15 cellular contexts compared by ENCODE assay signal in the genomic region with DNA sequence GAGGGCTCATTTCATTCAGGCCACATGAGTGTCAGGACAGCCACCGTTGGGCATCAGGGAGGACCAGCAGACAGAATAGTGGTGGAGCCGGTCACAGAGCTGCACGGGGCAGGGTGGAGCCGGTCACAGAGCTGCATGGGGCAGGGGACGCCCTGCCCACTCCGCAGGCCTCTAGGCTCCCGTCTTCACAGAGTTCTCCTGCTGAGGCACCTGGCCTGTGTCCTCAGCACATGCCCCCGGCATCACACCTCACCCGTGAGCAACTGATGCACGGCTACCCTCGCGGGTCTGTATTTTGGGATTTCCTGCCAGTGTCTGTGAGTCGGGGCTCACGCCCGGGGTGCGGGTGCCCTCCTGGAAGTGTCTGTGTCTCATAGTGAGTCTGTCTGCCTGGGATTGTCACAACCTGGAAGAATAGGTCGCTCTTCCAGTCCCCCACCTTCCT. TPM values are rescaled to one million over a fixed set of nuclear protein-coding genes. Genes with fewer than 3 reads are reported as not detected.
A peak's percentile ranks its signal among the peaks of the same experiment; 100 is the strongest.
DNase-seq lines count a peak whose midpoint lies in the region; ATAC-seq, FAIRE-seq and TF ChIP-seq lines count a peak whose summit lies in the region.
"Had no signal": no experiment of that assay in that cellular context is flagged by ENCODE, and none has a peak within 500 bp of the region (broad histone marks: within the 10 kb centered on the region; RNA-seq: fewer than 3 reads in every experiment).

No MANE protein-coding gene starts in this region.

- H3K9me3 Mint-ChIP-seq in glutamatergic neuron (ENCODE audit: unreplicated experiment) (peaks cover 9% of the 10 kb centered on the region), nephron progenitor cell (no peaks in the 10 kb centered on the region)
- H3K9me3 Mint-ChIP-seq: CD8-positive, alpha-beta memory T cell; H9 had no signal

- intact Hi-C loops in HepG2 (cut with micrococcal nuclease; ENCODE audit: unreplicated experiment) (no loop called here), right lobe of liver (cut with DNase I) (no loop called here)

- no peak overlapping the region for H3K18ac ChIP-seq in neuronal stem cell (ENCODE audit: low read length)

- DNase-seq in HepG2 (ENCODE audit: low spot score) (no peak), right lobe of liver (no peak), WERI-Rb-1 (no peak), glutamatergic neuron (peak; percentile 20), neuronal stem cell (ENCODE audit: low spot score) (no peak), nephron progenitor cell (no peak), mucosa of gallbladder (ENCODE audit: low spot score) (no peak)
- DNase-seq: GOT3 had no signal

- no peak overlapping the region for H2BK12ac ChIP-seq in neuronal stem cell (ENCODE audit: low read length)

- no peak overlapping the region for H2BK120ac ChIP-seq in neuronal stem cell (ENCODE audit: low read depth, low read length)

- TF ChIP-seq RAD21 in HepG2 (CRISPR knock-in tag; IDR thresholded peaks at IDR 0.05): no peak

- H3K4me3 ChIP-seq in HepG2 (replicated peaks in 1 of 3; ENCODE audit: insufficient read depth in 1 of 3, low read depth in 2 of 3, low read length in 3 of 3): no peak overlapping the region
- H3K4me3 ChIP-seq in right lobe of liver: no peak overlapping the region
- H3K4me3 ChIP-seq in WERI-Rb-1 (ENCODE audit: low read depth, low read length): no peak overlapping the region
- no peak overlapping the region for H3K4me3 ChIP-seq in neuronal stem cell (ENCODE audit: low read length in 2 of 2)
- H3K4me3 ChIP-seq: GM12878 had no signal

- no CpG with 5 or more reads among the region's 17 CpGs for WGBS in HepG2 (ENCODE audit: low lambda C conversion rate)
- 40% methylated on average over 1 of the region's 17 CpGs for WGBS in right lobe of liver (ENCODE audit: insufficient coverage, low coverage, low lambda C conversion rate, missing lambda C conversion rate)
- no CpG with 5 or more reads among the region's 17 CpGs for WGBS in neuronal stem cell (ENCODE audit: extremely low coverage in 2 of 2, insufficient read length in 2 of 2, insufficient replicate concordance in 1 of 2), 2 donors

- TF ChIP-seq POLR2A in HepG2 (IDR thresholded peaks at IDR 0.05; ENCODE audit: insufficient read depth in 1 of 2, low read depth in 2 of 2, low read length in 2 of 2) (no peak), right lobe of liver (IDR thresholded peaks at IDR 0.05) (no peak)

- CTCF ChIA-PET in HepG2 (lab: Yijun Ruan, JAX; ENCODE audit: low intra/inter-chr PET ratio, low total read pairs): no interaction called here

- no peak for TF ChIP-seq EP300 in HepG2 (IDR thresholded peaks at IDR 0.05; ENCODE audit: low read depth in 2 of 2, low read length in 2 of 2)
- TF ChIP-seq EP300 in HepG2 (CRISPR knock-in tag; IDR thresholded peaks at IDR 0.05; ENCODE audit: borderline replicate concordance): no peak

- H3K14ac ChIP-seq in neuronal stem cell (ENCODE audit: low read length): no peak overlapping the region

- no peak overlapping the region for H2AFZ ChIP-seq in HepG2 (ENCODE audit: low read length)
- H2AFZ ChIP-seq in neuronal stem cell (ENCODE audit: low read length): no peak overlapping the region

- ATAC-seq in HepG2: no peak
- ATAC-seq in right lobe of liver: no peak
- no peak for ATAC-seq in GM18861 (IDR thresholded peaks at IDR 0.05; ENCODE audit: unreplicated experiment)

- no peaks in the 10 kb centered on the region for H3K36me3 ChIP-seq in HepG2 (replicated peaks in 1 of 2; ENCODE audit: control insufficient read depth in 1 of 2, insufficient read depth in 2 of 2, low read length in 2 of 2)
- H3K36me3 ChIP-seq in right lobe of liver: no peaks in the 10 kb centered on the region
- no peaks in the 10 kb centered on the region; the same call in 1 of the 2 replicates for H3K36me3 ChIP-seq in WERI-Rb-1
- no peaks in the 10 kb centered on the region for H3K36me3 ChIP-seq in neuronal stem cell (replicated peaks in 1 of 2; ENCODE audit: control insufficient read depth in 2 of 2, insufficient read depth in 2 of 2, low read length in 2 of 2)

- H3K4me3 Mint-ChIP-seq in glutamatergic neuron (ENCODE audit: unreplicated experiment) (peak overlapping the region; percentile 52), nephron progenitor cell (no peak overlapping the region)
- H3K4me3 Mint-ChIP-seq: B cell; CD8-positive, alpha-beta memory T cell had no signal

- no peak overlapping the region for H2BK15ac ChIP-seq in neuronal stem cell (ENCODE audit: low read length)

- H3K9me3 ChIP-seq in HepG2 (ENCODE audit: low read length): no peaks in the 10 kb centered on the region
- no peaks in the 10 kb centered on the region for H3K9me3 ChIP-seq in right lobe of liver
- H3K9me3 ChIP-seq in WERI-Rb-1 (ENCODE audit: severe bottlenecking): no peaks in the 10 kb centered on the region
- no peaks in the 10 kb centered on the region for H3K9me3 ChIP-seq in neuronal stem cell (replicated peaks in 1 of 2; ENCODE audit: control insufficient read depth in 2 of 2, insufficient read depth in 1 of 2, low read depth in 1 of 2, low read length in 2 of 2)

- H2BK5ac ChIP-seq in neuronal stem cell (ENCODE audit: low read length): peak overlapping the region; percentile 39

- H3K23ac ChIP-seq in neuronal stem cell (ENCODE audit: low read depth, low read length, poor library complexity): no peak overlapping the region

- H3K27ac ChIP-seq in HepG2 (ENCODE audit: extremely low read length, insufficient read depth, low read length): no peak overlapping the region
- H3K27ac ChIP-seq in right lobe of liver: no peak overlapping the region
- H3K27ac ChIP-seq in WERI-Rb-1: peak overlapping the region; percentile 82
- no peak overlapping the region for H3K27ac ChIP-seq in neuronal stem cell (replicated peaks; ENCODE audit: low read length)

- peaks cover 55% of the 10 kb centered on the region for H3K79me1 ChIP-seq in neuronal stem cell (ENCODE audit: low read depth, low read length)

- no peak overlapping the region for H3K9ac ChIP-seq in HepG2 (ENCODE audit: insufficient read depth, low read depth, low read length)
- H3K9ac ChIP-seq in neuronal stem cell (ENCODE audit: low read depth, low read length, poor library complexity): peak overlapping the region; percentile 30

- no peak overlapping the region for H4K91ac ChIP-seq in neuronal stem cell (ENCODE audit: low read depth, low read length, poor library complexity)

- no peak for FAIRE-seq in HepG2 (lab: Jason Lieb, UNC)
- FAIRE-seq: A204.1, GM12878, GM19239 had no signal

- H3K4ac ChIP-seq in neuronal stem cell (ENCODE audit: low read length): no peak overlapping the region

- in situ Hi-C loops in HepG2 (cut with HindIII; ENCODE audit: extremely low pct_ligation_motif_present, low pct_unique_long_range_greater_than_20kb): no loop called here

- H4K20me1 ChIP-seq in HepG2 (ENCODE audit: insufficient read depth, low read length): peaks cover 23% of the 10 kb centered on the region; the same call in 1 of the 2 replicates

- no TSS peak for BruUV-seq in HepG2 (replicated peaks; lab: Mats Ljungman, UMichigan)

- POLR2A ChIA-PET in HepG2 (lab: Yijun Ruan, JAX): no interaction called here

- H3K4me1 ChIP-seq in HepG2 (ENCODE audit: insufficient read depth, low read length) (no peaks in the 10 kb centered on the region), right lobe of liver (no peaks in the 10 kb centered on the region), neuronal stem cell (ENCODE audit: control insufficient read depth in 2 of 2, insufficient read depth in 1 of 2, low read depth in 1 of 2, low read length in 2 of 2) (peaks cover 1 to 5% of the 10 kb centered on the region in 2 donors)

- H3K79me2 ChIP-seq in HepG2 (ENCODE audit: insufficient read depth, low read length): no peaks in the 10 kb centered on the region

- H3K4me2 ChIP-seq in HepG2 (ENCODE audit: low read depth, low read length) (no peak overlapping the region), neuronal stem cell (ENCODE audit: insufficient read depth, low read length, poor library complexity, severe bottlenecking) (no peak overlapping the region)

- H2AK5ac ChIP-seq in neuronal stem cell (ENCODE audit: low read depth, low read length): no peak overlapping the region

- TF ChIP-seq CTCF in HepG2 (CRISPR knock-in tag; IDR thresholded peaks at IDR 0.05) (no peak), right lobe of liver (IDR thresholded peaks at IDR 0.05) (no peak), WERI-Rb-1 (IDR thresholded peaks at IDR 0.05; ENCODE audit: low read depth, low read length) (no peak), glutamatergic neuron (IDR thresholded peaks at IDR 0.05; ENCODE audit: partially characterized antibody, unreplicated experiment) (no peak), nephron progenitor cell (IDR thresholded peaks at IDR 0.05) (no peak)

- H3K36me3 Mint-ChIP-seq in glutamatergic neuron (ENCODE audit: unreplicated experiment) (no peaks in the 10 kb centered on the region), nephron progenitor cell (ENCODE audit: low read depth) (no peaks in the 10 kb centered on the region)
- H3K36me3 Mint-ChIP-seq: CD8-positive, alpha-beta memory T cell had no signal

- H3K4me1 Mint-ChIP-seq in glutamatergic neuron (ENCODE audit: low read depth, unreplicated experiment) (peaks cover 9% of the 10 kb centered on the region), nephron progenitor cell (no peaks in the 10 kb centered on the region)
- H3K4me1 Mint-ChIP-seq: B cell; CD8-positive, alpha-beta memory T cell had no signal

- peak overlapping the region; percentile 64 for H3K27ac Mint-ChIP-seq in glutamatergic neuron (ENCODE audit: unreplicated experiment)
- H3K27ac Mint-ChIP-seq in nephron progenitor cell: no peak overlapping the region
- H3K27ac Mint-ChIP-seq: B cell, H9 had no signal

- no peak overlapping the region for H4K8ac ChIP-seq in neuronal stem cell (ENCODE audit: low read depth, low read length)

- H3K27me3 Mint-ChIP-seq in glutamatergic neuron (ENCODE audit: unreplicated experiment) (peaks cover 16% of the 10 kb centered on the region), nephron progenitor cell (ENCODE audit: low read depth, poor library complexity) (peaks cover 10% of the 10 kb centered on the region)

- H3K27me3 ChIP-seq in HepG2 (ENCODE audit: control insufficient read depth in 1 of 2, insufficient read depth in 2 of 2, low read length in 2 of 2) (peaks cover 21 to 75% of the 10 kb centered on the region in 2 experiments), right lobe of liver (no peaks in the 10 kb centered on the region), WERI-Rb-1 (ENCODE audit: insufficient read depth, low read depth, severe bottlenecking) (no peaks in the 10 kb centered on the region), neuronal stem cell (ENCODE audit: control insufficient read depth in 3 of 3, insufficient read depth in 3 of 3, low read depth in 1 of 3, low read length in 3 of 3) (no peaks in the 10 kb centered on the region)

RNA-seq across cellular contexts. Expression of gene BRSK2, which starts 11.3 kb away (rescaled TPM):
- total RNA-seq in HepG2 (2016; rRNA removed; fragmentation: Illumina TruSeq; extraction: Trizol) (0.84 and 1.1 TPM in 2 replicates), right lobe of liver (under 1 TPM in 2 of 6 experiments, not detected in 4; 0.12 to 0.49 TPM), glutamatergic neuron (ENCODE audit: unreplicated experiment) (207 TPM), mucosa of gallbladder (3.3 TPM)
- total RNA-seq in HepG2 (2016; cell fraction: cytosol; rRNA removed; fragmentation: Illumina TruSeq; extraction: Trizol; ENCODE audit: low read depth): 0.35 and 0.40 TPM in 2 replicates
- total RNA-seq in HepG2 (2016; cell fraction: insoluble cytoplasmic fraction; rRNA removed; fragmentation: Illumina TruSeq; extraction: Trizol): 0.19 and 0.93 TPM in 2 replicates
- 1.1 and 1.3 TPM in 2 replicates for total RNA-seq in HepG2 (2016; cell fraction: membrane; rRNA removed; fragmentation: Illumina TruSeq; extraction: Trizol)
- total RNA-seq in HepG2 (2016; cell fraction: nucleus; rRNA removed; fragmentation: Illumina TruSeq; extraction: Trizol): 1.3 and 1.7 TPM in 2 replicates
- 0.74 and 2.3 TPM in 2 replicates for polyA plus RNA-seq in HepG2 (2011; rRNA removed)
- 0.62 and 0.65 TPM in 2 replicates for polyA plus RNA-seq in HepG2 (2011; cell fraction: cytosol; rRNA removed)
- 7.2 and 9.9 TPM in 2 replicates for polyA plus RNA-seq in HepG2 (2011; cell fraction: nucleus; rRNA removed)
- polyA plus RNA-seq in HepG2 (2012): 0.54 and 1.4 TPM in 2 replicates
- 0.18 and 0.59 TPM in 2 replicates for polyA plus RNA-seq in HepG2 (2016; cell fraction: cytosol; fragmentation: Illumina TruSeq; extraction: Trizol; ENCODE audit: low read depth)
- polyA plus RNA-seq in HepG2 (2016; cell fraction: insoluble cytoplasmic fraction; fragmentation: Illumina TruSeq; extraction: Trizol; ENCODE audit: low read depth): 0.59 and 0.72 TPM in 2 replicates
- polyA plus RNA-seq in HepG2 (2016; cell fraction: membrane; fragmentation: Illumina TruSeq; extraction: Trizol; ENCODE audit: low read depth): 0.64 and 0.85 TPM in 2 replicates
- polyA plus RNA-seq in HepG2 (2016; cell fraction: nucleus; fragmentation: Illumina TruSeq; extraction: Trizol; ENCODE audit: insufficient read depth, low read depth): 1.8 and 3.3 TPM in 2 replicates
- polyA minus RNA-seq in HepG2 (2011; rRNA and poly(A)+ RNA removed; ENCODE audit: low replicate concordance): 0.62 and 1.2 TPM in 2 replicates
- polyA minus RNA-seq in HepG2 (2011; cell fraction: cytosol; rRNA and poly(A)+ RNA removed): 0.88 and 1.3 TPM in 2 replicates
- 0.90 and 3.0 TPM in 2 replicates for polyA minus RNA-seq in HepG2 (2011; cell fraction: nucleus; rRNA and poly(A)+ RNA removed)
- polyA plus RNA-seq in neuronal stem cell (2013, experiment 1 of 2): 24.4 TPM
- polyA plus RNA-seq in neuronal stem cell (2013, experiment 2 of 2): 23.0 TPM
- polyA plus RNA-seq: GM12878 had no signal

Comparison
In these comparisons a context has a peak if more than half of its experiments do, and no peak if none do; other contexts are left out.
1. RNA of gene BRSK2, which starts 11.3 kb away (total RNA-seq): 207 TPM in glutamatergic neuron (single experiment); 3.3 TPM in mucosa of gallbladder (single experiment), 0.19 to 1.7 TPM in HepG2 and 0.12 to 0.49 TPM in right lobe of liver; every median in the first group is over 10 times any median in the second.